ENCODE assay signal across 1 cellular context in the genomic region with DNA sequence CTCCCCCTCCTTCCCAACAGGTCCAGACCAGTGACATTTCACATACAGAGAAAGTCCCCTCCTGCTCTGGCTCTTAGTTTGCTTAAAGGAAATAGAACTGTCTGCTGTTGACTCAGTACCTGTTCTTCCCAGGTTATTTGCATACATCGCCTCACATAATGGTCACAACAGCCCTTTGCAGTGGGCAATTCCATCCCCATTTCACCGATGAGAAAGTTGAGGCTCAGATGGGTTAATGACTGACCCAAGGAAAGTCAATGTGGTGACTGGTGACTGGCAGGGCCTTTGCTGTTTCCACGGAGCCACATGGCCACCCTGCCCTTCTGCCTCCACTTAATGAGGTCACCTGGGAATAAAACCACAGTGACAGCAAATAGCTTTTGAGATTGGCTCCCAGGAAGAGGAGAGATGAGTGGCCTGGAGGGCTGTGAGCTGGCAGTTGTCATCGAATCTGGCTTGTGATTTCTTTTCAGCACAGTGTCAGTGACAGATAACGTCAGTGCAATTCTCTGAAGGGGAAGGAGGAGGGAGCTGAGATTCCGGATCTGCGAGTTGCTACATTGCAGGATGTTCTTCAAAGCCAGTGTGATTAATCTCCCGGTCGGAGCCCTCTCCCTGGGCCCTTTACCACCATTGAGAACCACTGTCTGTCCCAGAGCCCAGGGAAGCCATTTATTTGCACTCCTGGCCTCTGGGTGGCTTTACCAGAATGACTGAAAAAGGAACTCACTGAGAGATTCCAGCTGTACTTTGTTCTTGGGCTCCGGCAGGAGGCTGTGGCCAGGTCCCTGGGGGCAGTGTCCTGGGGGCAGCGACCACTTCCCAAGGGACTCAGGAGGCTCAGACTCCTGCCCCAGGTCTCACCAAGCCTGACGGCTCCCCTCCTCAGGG.
TF ChIP-seq lines count a peak whose summit lies in the region.

No MANE protein-coding gene starts in this region.

TF ChIP-seq in WTC11, 78 proteins besides CTCF, POLR2A, EP300 and RAD21 (continued from another document):
- no peak for TF ChIP-seq ZSCAN18 (CRISPR knock-in tag; IDR thresholded peaks at IDR 0.05)
TF ChIP-seq in WTC11: peak in this region for 0.
